15 cellular contexts compared by ENCODE assay signal in genomic region chr5:37034955-37035354, GRCh38.
"Had no signal": no experiment of that assay in that cellular context is flagged by ENCODE, and none has a peak within 500 bp of the region (broad histone marks: within the 10 kb centered on the region; RNA-seq: fewer than 3 reads in every experiment).

No MANE protein-coding gene starts in this region.

- H3K4me3 ChIP-seq: gastroesophageal sphincter, right atrium auricular region, skin epidermis had no signal

- DNase-seq: activated CD4-positive, alpha-beta T cell treated with anti-CD3 and anti-CD28 coated beads, Interleukin-2, amount 10 ng/mL, durations not matched to agents 7 days and 5 days; activated CD4-positive, CD25-positive, alpha-beta regulatory T cell; activated CD8-positive, alpha-beta memory T cell treated with anti-CD3 and anti-CD28 coated beads for 24 hours; activated naive CD4-positive, alpha-beta T cell treated with Interleukin-2 at 50 U/mL for 16 hours; aorta; naive thymus-derived CD4-positive, alpha-beta T cell; stimulated activated CD4-positive, alpha-beta T cell treated with anti-CD3 and anti-CD28 coated beads, Interleukin-4, amount 100 ng/mL, for 24 hours; stimulated activated naive CD8-positive, alpha-beta T cell treated with anti-CD3 and anti-CD28 coated beads, Interleukin-15, Interleukin-2, amounts not matched to agents 100 U/mL and 50 U/mL, for 24 hours; T-helper 2 cell had no signal

- H3K27ac Mint-ChIP-seq: activated CD4-positive, alpha-beta T cell treated with anti-CD3 and anti-CD28 coated beads, Interleukin-2, amount 10 ng/mL, durations not matched to agents 7 days and 5 days; activated T-helper 17 cell treated with anti-CD3 and anti-CD28 coated beads, Interleukin-2, amount 50 U/mL, for 72 hours; progenitor cell of endocrine pancreas had no signal

- ATAC-seq: activated T-helper 17 cell treated with anti-CD3 and anti-CD28 coated beads, Interleukin-2, amount 50 U/mL, for 72 hours; gastroesophageal sphincter; left lobe of liver; naive thymus-derived CD4-positive, alpha-beta T cell; stimulated activated naive CD8-positive, alpha-beta T cell treated with anti-CD3 and anti-CD28 coated beads, Interleukin-15, Interleukin-2, amounts not matched to agents 100 U/mL and 50 U/mL, for 24 hours had no signal

- H3K9me3 ChIP-seq: gastroesophageal sphincter, right atrium auricular region had no signal

- H3K4me3 Mint-ChIP-seq: activated CD4-positive, alpha-beta T cell treated with anti-CD3 and anti-CD28 coated beads, Interleukin-2, amount 10 ng/mL, durations not matched to agents 7 days and 5 days; activated T-helper 17 cell treated with anti-CD3 and anti-CD28 coated beads, Interleukin-2, amount 50 U/mL, for 72 hours; naive thymus-derived CD4-positive, alpha-beta T cell had no signal

- H3K27me3 ChIP-seq: gastroesophageal sphincter, right atrium auricular region had no signal

- H3K27ac ChIP-seq: gastroesophageal sphincter, right atrium auricular region, skin epidermis had no signal

- H3K9me3 Mint-ChIP-seq: activated CD4-positive, alpha-beta T cell treated with anti-CD3 and anti-CD28 coated beads, Interleukin-2, amount 10 ng/mL, durations not matched to agents 7 days and 5 days; activated T-helper 17 cell treated with anti-CD3 and anti-CD28 coated beads, Interleukin-2, amount 50 U/mL, for 72 hours; naive thymus-derived CD4-positive, alpha-beta T cell had no signal

- H3K27me3 Mint-ChIP-seq: activated CD4-positive, alpha-beta T cell treated with anti-CD3 and anti-CD28 coated beads, Interleukin-2, amount 10 ng/mL, durations not matched to agents 7 days and 5 days; activated T-helper 17 cell treated with anti-CD3 and anti-CD28 coated beads, Interleukin-2, amount 50 U/mL, for 72 hours; naive thymus-derived CD4-positive, alpha-beta T cell; progenitor cell of endocrine pancreas had no signal

- H3K4me1 Mint-ChIP-seq: activated CD4-positive, alpha-beta T cell treated with anti-CD3 and anti-CD28 coated beads, Interleukin-2, amount 10 ng/mL, durations not matched to agents 7 days and 5 days; activated T-helper 17 cell treated with anti-CD3 and anti-CD28 coated beads, Interleukin-2, amount 50 U/mL, for 72 hours had no signal

- H3K4me1 ChIP-seq: gastroesophageal sphincter, right atrium auricular region had no signal
